8 cellular contexts compared by ENCODE assay signal in genomic region chr4:4488405-4489404, GRCh38. TPM values are rescaled to one million over a fixed set of nuclear protein-coding genes. Genes with fewer than 3 reads are reported as not detected.
A peak's percentile ranks its signal among the peaks of the same experiment; 100 is the strongest.
DNase-seq lines count a peak whose midpoint lies in the region; ATAC-seq and TF ChIP-seq lines count a peak whose summit lies in the region.

No MANE protein-coding gene starts in this region.

- H3K9me3 ChIP-seq in AG04450 (ENCODE audit: control insufficient read depth, insufficient read depth, low read length) (no peaks in the 10 kb centered on the region), right lobe of liver (no peaks in the 10 kb centered on the region)

- H3K4me3 ChIP-seq in AG04450 (ENCODE audit: low read depth, low read length) (no peak overlapping the region), choroid plexus epithelial cell (ENCODE audit: low read depth, low read length) (no peak overlapping the region), right lobe of liver (no peak overlapping the region)

- POLR2A ChIA-PET in AG04450 (lab: Yijun Ruan, JAX): no interaction called here

- H3K27ac ChIP-seq in AG04450 (ENCODE audit: low read depth, low read length) (no peak overlapping the region), right lobe of liver (no peak overlapping the region)

- 18% methylated on average over 6 of the region's 6 CpGs for WGBS in right lobe of liver (ENCODE audit: insufficient coverage, low coverage, low lambda C conversion rate, missing lambda C conversion rate)

- ATAC-seq in GM18499 (IDR thresholded peaks at IDR 0.05; ENCODE audit: insufficient read depth, unreplicated experiment): peak; percentile 56
- ATAC-seq in HG02938 (IDR thresholded peaks at IDR 0.05; ENCODE audit: unreplicated experiment): peak; percentile 71
- ATAC-seq in right lobe of liver: peak; percentile 90 to 95 (median 92)

- no peak for TF ChIP-seq POLR2A in right lobe of liver (IDR thresholded peaks at IDR 0.05)

- H3K27me3 ChIP-seq in AG04450 (ENCODE audit: control insufficient read depth, insufficient read depth, low read length): no peaks in the 10 kb centered on the region
- H3K27me3 ChIP-seq in right lobe of liver: no peaks in the 10 kb centered on the region

- DNase-seq in AG04450 (ENCODE audit: low read depth, low spot score) (peak; percentile 56), NCI-H2107 treated with DMSO at 0.1 percent for 48 hours (lab: John Stamatoyannopoulos, UW; ENCODE audit: unreplicated experiment) (peak; percentile 49), choroid plexus epithelial cell (ENCODE audit: low read depth) (peak; percentile 95), right lobe of liver (peak; percentile 53 to 71 (median 58))
- DNase-seq in activated CD4-positive, CD25-positive, alpha-beta regulatory T cell treated with anti-CD3 and anti-CD28 coated beads, Interleukin-2, amount 50 U/mL, for 72 hours: peak; percentile 65
- DNase-seq in stimulated activated CD8-positive, alpha-beta memory T cell treated with anti-CD3 and anti-CD28 coated beads, Interleukin-12 subunit alpha, Interleukin-12 subunit beta, amount 100 ng/mL, for 1 hour (ENCODE audit: low read depth): peak; percentile 46

- intact Hi-C loops in right lobe of liver (cut with DNase I): loop anchor here in 1 of 2 donors (10.0 kb wide), 1 partner anchor 396 kb away; no protein-coding TSS in a partner anchor

- H3K4me1 ChIP-seq in right lobe of liver: peaks cover 0 to 54% (median 7%) of the 10 kb centered on the region in 4 donors

- CTCF ChIA-PET in AG04450 (lab: Charles Lee): interaction anchor here (0.6 to 4.6 kb wide), 22 partner anchors 10 to 394 kb away, joined by 3 to 47 read pairs (median 4); no protein-coding TSS in a partner anchor

- no peaks in the 10 kb centered on the region for H3K36me3 ChIP-seq in right lobe of liver

- TF ChIP-seq CTCF in AG04450 (IDR thresholded peaks at IDR 0.05; ENCODE audit: low read depth, low read length) (peak; percentile 97), choroid plexus epithelial cell (conservative IDR thresholded peaks at IDR 0.05; ENCODE audit: low read depth, low read length) (peak; percentile 95), right lobe of liver (IDR thresholded peaks at IDR 0.05) (peak; percentile 87 to 94 (median 92))

RNA-seq across cellular contexts. Expression of gene STX18, which starts 53.1 kb away (rescaled TPM):
- 23.9 and 27.0 TPM in 2 replicates for polyA plus RNA-seq in AG04450 (2011; rRNA removed)
- polyA minus RNA-seq in AG04450 (2011; rRNA and poly(A)+ RNA removed): 19.6 and 24.4 TPM in 2 replicates
- 10 to 100 TPM; 11.7 to 18.4 (median 15.8) TPM for total RNA-seq in right lobe of liver
